12 cellular contexts compared by ENCODE assay signal in the genomic region with DNA sequence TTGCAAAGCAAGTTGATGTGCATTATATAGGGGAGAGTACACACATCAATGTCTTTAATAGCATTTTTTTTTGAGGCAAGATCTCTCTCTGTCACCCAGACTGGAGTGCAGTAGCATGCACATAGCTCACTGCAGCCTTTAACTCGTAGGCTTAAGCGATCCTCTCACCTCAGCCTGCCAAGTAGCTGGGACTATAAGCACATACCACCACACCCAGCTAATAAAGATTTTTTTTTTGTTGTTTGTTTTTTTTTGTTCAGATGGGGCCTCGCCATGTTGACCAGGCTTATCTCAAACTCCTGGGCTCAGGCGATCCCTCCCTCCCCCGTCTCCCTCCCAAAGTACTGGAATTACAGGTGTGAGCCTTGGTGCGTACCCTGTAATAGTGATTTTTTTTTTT. TPM values are rescaled to one million over a fixed set of nuclear protein-coding genes. Genes with fewer than 3 reads are reported as not detected.
A peak's percentile ranks its signal among the peaks of the same experiment; 100 is the strongest.
DNase-seq lines count a peak whose midpoint lies in the region; ATAC-seq and TF ChIP-seq lines count a peak whose summit lies in the region.
"Had no signal": no experiment of that assay in that cellular context is flagged by ENCODE, and none has a peak within 500 bp of the region (broad histone marks: within the 10 kb centered on the region; RNA-seq: fewer than 3 reads in every experiment).

No MANE protein-coding gene starts in this region.

- WGBS in psoas muscle, 3 donors: 89 to 91% (median 90%) methylated on average over 6 of the region's 6 CpGs

- TF ChIP-seq CTCF in OCI-LY3 (IDR thresholded peaks at IDR 0.05; ENCODE audit: low read depth, low read length): no peak
- no peak for TF ChIP-seq CTCF in psoas muscle (IDR thresholded peaks at IDR 0.05)

- H3K27me3 ChIP-seq in OCI-LY3 (ENCODE audit: low read depth, low read length): no peaks in the 10 kb centered on the region
- H3K27me3 ChIP-seq in endocrine pancreas (ENCODE audit: control insufficient read depth, insufficient read depth, low read length): no peaks in the 10 kb centered on the region
- H3K27me3 ChIP-seq in psoas muscle (ENCODE audit: insufficient read depth in 3 of 3, low read length in 2 of 3): no peaks in the 10 kb centered on the region
- H3K27me3 ChIP-seq: neutrophil had no signal

- H3K9ac ChIP-seq in OCI-LY3 (ENCODE audit: low read length): no peak overlapping the region
- no peak overlapping the region for H3K9ac ChIP-seq in endocrine pancreas (ENCODE audit: control insufficient read depth, insufficient read depth, low read length)

- no peaks in the 10 kb centered on the region for H3K9me3 ChIP-seq in OCI-LY3 (ENCODE audit: insufficient read depth, low read length)
- no peaks in the 10 kb centered on the region for H3K9me3 ChIP-seq in endocrine pancreas (ENCODE audit: control insufficient read depth, low read length)
- no peaks in the 10 kb centered on the region for H3K9me3 ChIP-seq in psoas muscle
- H3K9me3 ChIP-seq: neutrophil had no signal

- peak overlapping the region; percentile 82; the same call in 1 of the 2 replicates for H3K4me3 ChIP-seq in OCI-LY3 (ENCODE audit: low read length)
- peak overlapping the region; percentile 85 for H3K4me3 ChIP-seq in endocrine pancreas (ENCODE audit: control insufficient read depth, insufficient read depth, low read length)
- peak overlapping the region; percentile 89 for H3K4me3 ChIP-seq in psoas muscle

- DNase-seq in NCI-H2196 (lab: John Stamatoyannopoulos, UW; ENCODE audit: unreplicated experiment) (peak; percentile 8), NCI-H2196 treated with DMSO at 0.1 percent for 48 hours (lab: John Stamatoyannopoulos, UW; ENCODE audit: unreplicated experiment) (no peak), psoas muscle (no peak), occipital lobe (lab: John Stamatoyannopoulos, UW) (no peak)
- no peak for DNase-seq in stimulated activated CD4-positive, alpha-beta T cell treated with anti-CD3 and anti-CD28 coated beads, Interleukin-2, amount 100 ng/mL, for 24 hours
- DNase-seq: ACHN, HCEC 1CT, Right ventricle myocardium superior had no signal

- intact Hi-C loops in psoas muscle (cut with DNase I): no loop called here

- peaks cover 14% of the 10 kb centered on the region for H3K79me2 ChIP-seq in OCI-LY3 (ENCODE audit: low read length)

- H3K27ac ChIP-seq in OCI-LY3 (ENCODE audit: low read length): no peak overlapping the region
- no peak overlapping the region for H3K27ac ChIP-seq in psoas muscle

- H2AFZ ChIP-seq in OCI-LY3 (ENCODE audit: low read depth, low read length): no peak overlapping the region

- H3K4me1 ChIP-seq in OCI-LY3 (ENCODE audit: low read length) (peaks cover 12% of the 10 kb centered on the region), endocrine pancreas (ENCODE audit: control insufficient read depth, insufficient read depth, low read length) (no peaks in the 10 kb centered on the region), psoas muscle (peaks cover 16% of the 10 kb centered on the region)

- ATAC-seq in psoas muscle: no peak
- no peak for ATAC-seq in HG03175 (IDR thresholded peaks at IDR 0.05; ENCODE audit: unreplicated experiment)

- no peaks in the 10 kb centered on the region for H4K20me1 ChIP-seq in OCI-LY3 (ENCODE audit: insufficient read depth, low read length)

- peak overlapping the region; percentile 86 for H3K4me2 ChIP-seq in OCI-LY3 (ENCODE audit: low read length)

- H3K36me3 ChIP-seq in OCI-LY3 (replicated peaks; ENCODE audit: low read depth, low read length) (no peaks in the 10 kb centered on the region), endocrine pancreas (ENCODE audit: control insufficient read depth, insufficient read depth, low read length) (no peaks in the 10 kb centered on the region), psoas muscle (ENCODE audit: insufficient read depth in 1 of 2, low read depth in 1 of 2) (peaks cover 0 to 7% of the 10 kb centered on the region in 2 donors)
- H3K36me3 ChIP-seq: neutrophil had no signal

RNA-seq across cellular contexts. Expression of gene UMAD1, which starts 1.5 kb away (rescaled TPM):
- 10 to 100 TPM; 10.1 to 18.3 (median 14.1) TPM for total RNA-seq in psoas muscle
- polyA plus RNA-seq in psoas muscle: 10 to 100 TPM in 1 of 3 donors, 1 to 10 TPM in 2; 6.2 to 19.1 (median 9.4) TPM
- 10.9 TPM for total RNA-seq in occipital lobe
